Comparison of ENCODE assay signal across 1 cellular context in the genomic region with DNA sequence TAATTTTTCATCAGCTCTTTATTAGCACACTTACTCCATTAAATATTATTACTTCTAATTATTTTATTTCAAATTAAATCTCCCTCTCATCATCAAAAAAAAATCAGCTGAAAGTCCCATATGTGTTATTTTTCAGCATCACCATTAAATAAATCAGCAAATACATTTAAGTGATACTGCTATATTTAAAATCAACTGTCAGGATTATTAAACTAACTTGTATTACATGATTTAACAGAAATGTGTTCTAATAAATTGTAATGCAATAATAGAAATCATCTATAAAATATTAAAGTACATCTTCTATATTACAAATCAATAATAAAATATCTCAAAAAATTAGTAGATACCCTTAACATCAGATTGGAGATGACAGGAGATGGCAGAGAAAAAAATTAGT.
A peak's percentile ranks its signal among the peaks of the same experiment; 100 is the strongest.
TF ChIP-seq lines count a peak whose summit lies in the region.

No MANE protein-coding gene starts in this region.

TF ChIP-seq in K562, 482 proteins besides CTCF, POLR2A, EP300 and RAD21 (continued from another document):
- TF ChIP-seq, protein P1, sequence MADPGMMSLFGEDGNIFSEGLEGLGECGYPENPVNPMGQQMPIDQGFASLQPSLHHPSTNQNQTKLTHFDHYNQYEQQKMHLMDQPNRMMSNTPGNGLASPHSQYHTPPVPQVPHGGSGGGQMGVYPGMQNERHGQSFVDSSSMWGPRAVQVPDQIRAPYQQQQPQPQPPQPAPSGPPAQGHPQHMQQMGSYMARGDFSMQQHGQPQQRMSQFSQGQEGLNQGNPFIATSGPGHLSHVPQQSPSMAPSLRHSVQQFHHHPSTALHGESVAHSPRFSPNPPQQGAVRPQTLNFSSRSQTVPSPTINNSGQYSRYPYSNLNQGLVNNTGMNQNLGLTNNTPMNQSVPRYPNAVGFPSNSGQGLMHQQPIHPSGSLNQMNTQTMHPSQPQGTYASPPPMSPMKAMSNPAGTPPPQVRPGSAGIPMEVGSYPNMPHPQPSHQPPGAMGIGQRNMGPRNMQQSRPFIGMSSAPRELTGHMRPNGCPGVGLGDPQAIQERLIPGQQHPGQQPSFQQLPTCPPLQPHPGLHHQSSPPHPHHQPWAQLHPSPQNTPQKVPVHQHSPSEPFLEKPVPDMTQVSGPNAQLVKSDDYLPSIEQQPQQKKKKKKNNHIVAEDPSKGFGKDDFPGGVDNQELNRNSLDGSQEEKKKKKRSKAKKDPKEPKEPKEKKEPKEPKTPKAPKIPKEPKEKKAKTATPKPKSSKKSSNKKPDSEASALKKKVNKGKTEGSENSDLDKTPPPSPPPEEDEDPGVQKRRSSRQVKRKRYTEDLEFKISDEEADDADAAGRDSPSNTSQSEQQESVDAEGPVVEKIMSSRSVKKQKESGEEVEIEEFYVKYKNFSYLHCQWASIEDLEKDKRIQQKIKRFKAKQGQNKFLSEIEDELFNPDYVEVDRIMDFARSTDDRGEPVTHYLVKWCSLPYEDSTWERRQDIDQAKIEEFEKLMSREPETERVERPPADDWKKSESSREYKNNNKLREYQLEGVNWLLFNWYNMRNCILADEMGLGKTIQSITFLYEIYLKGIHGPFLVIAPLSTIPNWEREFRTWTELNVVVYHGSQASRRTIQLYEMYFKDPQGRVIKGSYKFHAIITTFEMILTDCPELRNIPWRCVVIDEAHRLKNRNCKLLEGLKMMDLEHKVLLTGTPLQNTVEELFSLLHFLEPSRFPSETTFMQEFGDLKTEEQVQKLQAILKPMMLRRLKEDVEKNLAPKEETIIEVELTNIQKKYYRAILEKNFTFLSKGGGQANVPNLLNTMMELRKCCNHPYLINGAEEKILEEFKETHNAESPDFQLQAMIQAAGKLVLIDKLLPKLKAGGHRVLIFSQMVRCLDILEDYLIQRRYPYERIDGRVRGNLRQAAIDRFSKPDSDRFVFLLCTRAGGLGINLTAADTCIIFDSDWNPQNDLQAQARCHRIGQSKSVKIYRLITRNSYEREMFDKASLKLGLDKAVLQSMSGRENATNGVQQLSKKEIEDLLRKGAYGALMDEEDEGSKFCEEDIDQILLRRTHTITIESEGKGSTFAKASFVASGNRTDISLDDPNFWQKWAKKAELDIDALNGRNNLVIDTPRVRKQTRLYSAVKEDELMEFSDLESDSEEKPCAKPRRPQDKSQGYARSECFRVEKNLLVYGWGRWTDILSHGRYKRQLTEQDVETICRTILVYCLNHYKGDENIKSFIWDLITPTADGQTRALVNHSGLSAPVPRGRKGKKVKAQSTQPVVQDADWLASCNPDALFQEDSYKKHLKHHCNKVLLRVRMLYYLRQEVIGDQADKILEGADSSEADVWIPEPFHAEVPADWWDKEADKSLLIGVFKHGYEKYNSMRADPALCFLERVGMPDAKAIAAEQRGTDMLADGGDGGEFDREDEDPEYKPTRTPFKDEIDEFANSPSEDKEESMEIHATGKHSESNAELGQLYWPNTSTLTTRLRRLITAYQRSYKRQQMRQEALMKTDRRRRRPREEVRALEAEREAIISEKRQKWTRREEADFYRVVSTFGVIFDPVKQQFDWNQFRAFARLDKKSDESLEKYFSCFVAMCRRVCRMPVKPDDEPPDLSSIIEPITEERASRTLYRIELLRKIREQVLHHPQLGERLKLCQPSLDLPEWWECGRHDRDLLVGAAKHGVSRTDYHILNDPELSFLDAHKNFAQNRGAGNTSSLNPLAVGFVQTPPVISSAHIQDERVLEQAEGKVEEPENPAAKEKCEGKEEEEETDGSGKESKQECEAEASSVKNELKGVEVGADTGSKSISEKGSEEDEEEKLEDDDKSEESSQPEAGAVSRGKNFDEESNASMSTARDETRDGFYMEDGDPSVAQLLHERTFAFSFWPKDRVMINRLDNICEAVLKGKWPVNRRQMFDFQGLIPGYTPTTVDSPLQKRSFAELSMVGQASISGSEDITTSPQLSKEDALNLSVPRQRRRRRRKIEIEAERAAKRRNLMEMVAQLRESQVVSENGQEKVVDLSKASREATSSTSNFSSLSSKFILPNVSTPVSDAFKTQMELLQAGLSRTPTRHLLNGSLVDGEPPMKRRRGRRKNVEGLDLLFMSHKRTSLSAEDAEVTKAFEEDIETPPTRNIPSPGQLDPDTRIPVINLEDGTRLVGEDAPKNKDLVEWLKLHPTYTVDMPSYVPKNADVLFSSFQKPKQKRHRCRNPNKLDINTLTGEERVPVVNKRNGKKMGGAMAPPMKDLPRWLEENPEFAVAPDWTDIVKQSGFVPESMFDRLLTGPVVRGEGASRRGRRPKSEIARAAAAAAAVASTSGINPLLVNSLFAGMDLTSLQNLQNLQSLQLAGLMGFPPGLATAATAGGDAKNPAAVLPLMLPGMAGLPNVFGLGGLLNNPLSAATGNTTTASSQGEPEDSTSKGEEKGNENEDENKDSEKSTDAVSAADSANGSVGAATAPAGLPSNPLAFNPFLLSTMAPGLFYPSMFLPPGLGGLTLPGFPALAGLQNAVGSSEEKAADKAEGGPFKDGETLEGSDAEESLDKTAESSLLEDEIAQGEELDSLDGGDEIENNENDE (IDR thresholded peaks at IDR 0.05; ENCODE audit: low read depth, low read length), result no peak
- TF ChIP-seq TFAM (CRISPR knock-in tag; conservative IDR thresholded peaks at IDR 0.05), result peak; percentile 95; the same call in 1 of the 2 replicates
- TF ChIP-seq XRCC3 (IDR thresholded peaks at IDR 0.05), result no peak
- TF ChIP-seq, protein P2, sequence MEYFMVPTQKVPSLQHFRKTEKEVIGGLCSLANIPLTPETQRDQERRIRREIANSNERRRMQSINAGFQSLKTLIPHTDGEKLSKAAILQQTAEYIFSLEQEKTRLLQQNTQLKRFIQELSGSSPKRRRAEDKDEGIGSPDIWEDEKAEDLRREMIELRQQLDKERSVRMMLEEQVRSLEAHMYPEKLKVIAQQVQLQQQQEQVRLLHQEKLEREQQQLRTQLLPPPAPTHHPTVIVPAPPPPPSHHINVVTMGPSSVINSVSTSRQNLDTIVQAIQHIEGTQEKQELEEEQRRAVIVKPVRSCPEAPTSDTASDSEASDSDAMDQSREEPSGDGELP (CRISPR knock-in tag; IDR thresholded peaks at IDR 0.05; ENCODE audit: borderline replicate concordance), result no peak
- TF ChIP-seq SRSF3 (IDR thresholded peaks at IDR 0.05; ENCODE audit: insufficient read depth, low read length), result no peak
- TF ChIP-seq ZFP30 (CRISPR knock-in tag; IDR thresholded peaks at IDR 0.05; ENCODE audit: borderline replicate concordance), result no peak
